In genomic region chr2:207847807-207848544, GRCh38 we compare ENCODE assay signal across 10 cellular contexts.
A peak's percentile ranks its signal among the peaks of the same experiment; 100 is the strongest.
DNase-seq lines count a peak whose midpoint lies in the region; ATAC-seq and TF ChIP-seq lines count a peak whose summit lies in the region.
"Had no signal": no experiment of that assay in that cellular context is flagged by ENCODE, and none has a peak within 500 bp of the region (broad histone marks: within the 10 kb centered on the region; RNA-seq: fewer than 3 reads in every experiment).

No MANE protein-coding gene starts in this region.

- TF ChIP-seq POLR2A in NB4 (IDR thresholded peaks at IDR 0.05; ENCODE audit: extremely low read depth, insufficient read length) (no peak), erythroblast (IDR thresholded peaks at IDR 0.05; ENCODE audit: low read length) (no peak)

- in situ Hi-C loops in astrocyte of the cerebellum (cut with HindIII; ENCODE audit: low sequenced_read_pairs), result no loop called here

- ATAC-seq in left lung (peak; percentile 91), HG02870 (IDR thresholded peaks at IDR 0.05; ENCODE audit: unreplicated experiment) (no peak), SK-N-SH treated with all-trans-retinoic acid at 6 μM for 48 hours (no peak)

- peak; percentile 15 for DNase-seq in NB4 (ENCODE audit: low read depth)
- peak; percentile 93 for DNase-seq in astrocyte of the cerebellum (ENCODE audit: low read depth)
- DNase-seq in left lung, result peak in 1 of 2 donors; percentile 65
- no peak for DNase-seq in stimulated activated CD4-positive, alpha-beta T cell treated with anti-CD3 and anti-CD28 coated beads, Interleukin-4, amount 100 ng/mL, for 4 hours
- no peak for DNase-seq in erythroblast (lab: John Stamatoyannopoulos, UW)
- DNase-seq: kidney had no signal

- peak overlapping the region; percentile 13; the same call in 1 of the 2 replicates for H3K4me2 ChIP-seq in BLaER1

- H3K4me3 ChIP-seq in BLaER1 (no peak overlapping the region), NB4 (ENCODE audit: low read depth, low read length) (no peak overlapping the region), astrocyte of the cerebellum (ENCODE audit: low read depth, low read length) (no peak overlapping the region), left lung (no peak overlapping the region)

- intact Hi-C loops in left lung (cut with DNase I), result no loop called here

- no peak for TF ChIP-seq CTCF in NB4 (IDR thresholded peaks at IDR 0.05; ENCODE audit: low read depth, low read length)
- TF ChIP-seq CTCF in astrocyte of the cerebellum (IDR thresholded peaks at IDR 0.05; ENCODE audit: low read depth, low read length, missing control alignments), result no peak
- no peak for TF ChIP-seq CTCF in left lung (IDR thresholded peaks at IDR 0.05)

- no peak overlapping the region for H3K27ac ChIP-seq in BLaER1
- H3K27ac ChIP-seq in left lung, result peak overlapping the region; percentile 51 to 69
- H3K27ac ChIP-seq: HL-60 had no signal

- H3K4me1 ChIP-seq in BLaER1 (peaks cover 18% of the 10 kb centered on the region), left lung (peaks cover 8 to 19% of the 10 kb centered on the region in 2 donors)

- H4K20me1 ChIP-seq in BLaER1, result no peaks in the 10 kb centered on the region

- no peaks in the 10 kb centered on the region for H3K9me3 ChIP-seq in BLaER1
- H3K9me3 ChIP-seq in left lung, result no peaks in the 10 kb centered on the region

- H3K27me3 ChIP-seq in BLaER1 (no peaks in the 10 kb centered on the region), left lung (no peaks in the 10 kb centered on the region)

- H3K36me3 ChIP-seq in BLaER1, result no peaks in the 10 kb centered on the region
- no peaks in the 10 kb centered on the region for H3K36me3 ChIP-seq in left lung

- H3K9ac ChIP-seq in BLaER1, result no peak overlapping the region

TF ChIP-seq in SK-N-SH treated with all-trans-retinoic acid at 6 μM for 48 hours, 23 proteins besides CTCF, POLR2A, EP300 and RAD21:
- TF ChIP-seq PPARA (CRISPR knock-in tag; IDR thresholded peaks at IDR 0.05; ENCODE audit: borderline replicate concordance) (no peak), OSR1 (CRISPR knock-in tag; IDR thresholded peaks at IDR 0.05) (no peak), RARB (CRISPR knock-in tag; IDR thresholded peaks at IDR 0.05) (no peak), SNAI2 (CRISPR knock-in tag; IDR thresholded peaks at IDR 0.05) (no peak), ISL1 (CRISPR knock-in tag; IDR thresholded peaks at IDR 0.05) (no peak), PATZ1 (CRISPR knock-in tag; IDR thresholded peaks at IDR 0.05; ENCODE audit: borderline replicate concordance) (no peak), CSDC2 (CRISPR knock-in tag; IDR thresholded peaks at IDR 0.05) (no peak), TSHZ2 (CRISPR knock-in tag; IDR thresholded peaks at IDR 0.05) (no peak), ARNTL (CRISPR knock-in tag; IDR thresholded peaks at IDR 0.05; ENCODE audit: borderline replicate concordance, low read depth) (no peak)
- TF ChIP-seq, protein P1, sequence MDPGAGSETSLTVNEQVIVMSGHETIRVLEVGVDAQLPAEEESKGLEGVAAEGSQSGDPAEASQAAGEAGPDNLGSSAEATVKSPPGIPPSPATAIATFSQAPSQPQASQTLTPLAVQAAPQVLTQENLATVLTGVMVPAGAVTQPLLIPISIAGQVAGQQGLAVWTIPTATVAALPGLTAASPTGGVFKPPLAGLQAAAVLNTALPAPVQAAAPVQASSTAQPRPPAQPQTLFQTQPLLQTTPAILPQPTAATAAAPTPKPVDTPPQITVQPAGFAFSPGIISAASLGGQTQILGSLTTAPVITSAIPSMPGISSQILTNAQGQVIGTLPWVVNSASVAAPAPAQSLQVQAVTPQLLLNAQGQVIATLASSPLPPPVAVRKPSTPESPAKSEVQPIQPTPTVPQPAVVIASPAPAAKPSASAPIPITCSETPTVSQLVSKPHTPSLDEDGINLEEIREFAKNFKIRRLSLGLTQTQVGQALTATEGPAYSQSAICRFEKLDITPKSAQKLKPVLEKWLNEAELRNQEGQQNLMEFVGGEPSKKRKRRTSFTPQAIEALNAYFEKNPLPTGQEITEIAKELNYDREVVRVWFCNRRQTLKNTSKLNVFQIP (CRISPR knock-in tag; IDR thresholded peaks at IDR 0.05; ENCODE audit: borderline replicate concordance, low read depth), result no peak

Comparison
In these comparisons a context has a peak if more than half of its experiments do, and no peak if none do; other contexts are left out.
1. DNase-seq: peak in NB4 (single experiment) and astrocyte of the cerebellum (single experiment); none in stimulated activated CD4-positive, alpha-beta T cell treated with anti-CD3 and anti-CD28 coated beads, Interleukin-4, amount 100 ng/mL, for 4 hours (0 of 2) and erythroblast (0 of 2).